23 cellular contexts compared by ENCODE assay signal in the genomic region with DNA sequence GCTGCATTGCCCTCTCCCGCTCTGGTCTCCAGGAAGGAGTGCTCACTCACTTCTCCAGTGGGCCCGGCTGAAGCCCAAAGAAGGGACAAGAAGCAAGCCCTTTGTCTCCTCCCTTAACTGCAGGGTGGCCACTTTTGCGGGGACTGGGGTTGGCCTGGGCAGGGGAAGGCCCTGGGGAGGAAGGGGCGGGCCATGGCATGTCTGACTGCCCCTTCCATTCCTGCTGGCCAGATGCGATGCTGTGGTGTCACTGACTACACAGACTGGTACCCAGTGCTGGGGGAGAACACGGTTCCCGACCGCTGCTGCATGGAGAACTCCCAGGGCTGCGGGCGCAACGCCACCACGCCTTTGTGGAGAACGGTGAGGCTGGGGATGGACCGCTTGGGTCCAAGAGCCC.
"Had no signal": no experiment of that assay in that cellular context is flagged by ENCODE, and none has a peak within 500 bp of the region (broad histone marks: within the 10 kb centered on the region; RNA-seq: fewer than 3 reads in every experiment).

No MANE protein-coding gene starts in this region.

- H3K9me3 ChIP-seq: MG63, SJCRH30 had no signal

- DNase-seq: IMR-90, Karpas-422, KG1, MG63, NCI-H1092, NCI-H1105 treated with DMSO at 0.1 percent for 48 hours, NCI-H1417 treated with DMSO at 0.1 percent for 48 hours, NCI-H146, NCI-H187, NCI-H2029, NCI-H2081 treated with DMSO at 0.1 percent for 48 hours, NCI-H2171, NCI-H226, NCI-H446, NCI-H510A, NCI-H524 treated with DMSO at 0.1 percent for 48 hours, NCI-H69, NCI-H774, RPMI8226, SHP77 treated with DMSO at 0.1 percent for 48 hours, SJCRH30, SW 1271 had no signal

- H3K36me3 ChIP-seq: MG63 had no signal

- H3K27ac ChIP-seq: SJCRH30 had no signal

- H3K27me3 ChIP-seq: MG63, SJCRH30 had no signal

- ATAC-seq: HepG2 had no signal

- H3K4me1 ChIP-seq: SJCRH30 had no signal

- H3K4me3 ChIP-seq: MG63, SJCRH30 had no signal
